29 cellular contexts compared by ENCODE assay signal in the genomic region with DNA sequence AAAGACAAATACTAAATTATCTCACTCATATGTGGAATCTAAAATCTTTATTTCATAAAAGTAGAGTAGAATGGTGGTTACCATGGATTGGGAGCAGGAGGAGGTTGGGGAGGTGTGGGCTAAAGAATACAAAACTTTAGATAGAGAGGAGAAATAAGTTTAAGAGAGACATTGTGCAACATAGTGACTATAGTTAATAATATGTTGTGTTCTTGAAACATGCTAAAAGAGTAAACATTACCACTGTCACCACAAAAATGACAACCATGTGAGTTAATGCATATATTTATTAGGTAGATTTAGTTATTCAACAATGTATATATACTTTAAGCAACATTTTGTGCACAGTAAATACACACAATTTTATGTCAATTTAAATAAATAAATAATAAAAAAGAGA.
"Had no signal": no experiment of that assay in that cellular context is flagged by ENCODE, and none has a peak within 500 bp of the region (broad histone marks: within the 10 kb centered on the region; RNA-seq: fewer than 3 reads in every experiment).

No MANE protein-coding gene starts in this region.

- H3K4me3 ChIP-seq: dorsolateral prefrontal cortex, gastrocnemius medialis, heart left ventricle, hepatocyte, left lung, prostate gland, right atrium auricular region, sigmoid colon, suprapubic skin, transverse colon, upper lobe of right lung, uterus had no signal

- H3K36me3 Mint-ChIP-seq: naive thymus-derived CD4-positive, alpha-beta T cell; stimulated activated naive B cell treated with anti-CD40 and anti-IgM and Interleukin-4, amounts not matched to agents 10 μg/mL and 1 μg/mL and 100 μg/mL, for 72 hours had no signal

- DNase-seq: cerebellar nuclear complex; dorsolateral prefrontal cortex; effector CD4-positive, alpha-beta T cell; gastrocnemius medialis; heart left ventricle; left cardiac atrium; left lung; mesendoderm; midbrain; naive thymus-derived CD4-positive, alpha-beta T cell; nephron progenitor cell; nucleus accumbens; sigmoid colon; small intestine; stimulated activated CD4-positive, alpha-beta T cell treated with anti-CD3 and anti-CD28 coated beads, Interleukin-15, amount 100 ng/mL, for 24 hours; stimulated activated CD4-positive, alpha-beta T cell treated with anti-CD3 and anti-CD28 coated beads, Interleukin-2, amount 100 ng/mL, for 48 hours; stimulated activated naive B cell treated with anti-CD40 and anti-IgM and Interleukin-4, amounts not matched to agents 10 μg/mL and 1 μg/mL and 100 μg/mL, for 72 hours; stimulated activated naive CD8-positive, alpha-beta T cell treated with anti-CD3 and anti-CD28 coated beads, Interleukin-15, amount 100 ng/mL, for 72 hours; transverse colon; upper lobe of right lung; uterus had no signal

- H3K4me3 Mint-ChIP-seq: naive thymus-derived CD4-positive, alpha-beta T cell; nephron progenitor cell; stimulated activated naive B cell treated with anti-CD40 and anti-IgM and Interleukin-4, amounts not matched to agents 10 μg/mL and 1 μg/mL and 100 μg/mL, for 72 hours; stimulated activated naive CD8-positive, alpha-beta T cell treated with anti-CD3 and anti-CD28 coated beads, Interleukin-15, amount 100 ng/mL, for 72 hours had no signal

- ATAC-seq: esophagus mucosa; gastrocnemius medialis; heart left ventricle; left cardiac atrium; left lung; naive thymus-derived CD4-positive, alpha-beta T cell; stimulated activated naive B cell treated with anti-CD40 and anti-IgM and Interleukin-4, amounts not matched to agents 10 μg/mL and 1 μg/mL and 100 μg/mL, for 72 hours; stimulated activated naive CD8-positive, alpha-beta T cell treated with anti-CD3 and anti-CD28 coated beads, Interleukin-15, amount 100 ng/mL, for 72 hours; upper lobe of right lung had no signal

- H3K79me2 ChIP-seq: hepatocyte had no signal

- H3K4me1 ChIP-seq: left lung, prostate gland, right atrium auricular region, suprapubic skin, transverse colon, upper lobe of right lung, uterus had no signal

- H3K9me3 ChIP-seq: gastrocnemius medialis, prostate gland, suprapubic skin, transverse colon, upper lobe of right lung had no signal

- H3K4me2 ChIP-seq: hepatocyte had no signal

- H2AFZ ChIP-seq: hepatocyte had no signal

- H3K27ac ChIP-seq: dorsolateral prefrontal cortex, epithelial cell of prostate, gastrocnemius medialis, heart left ventricle, hepatocyte, left lung, prostate gland, right atrium auricular region, sigmoid colon, suprapubic skin, transverse colon, upper lobe of right lung, uterus had no signal

- H3K36me3 ChIP-seq: gastrocnemius medialis, heart left ventricle, left lung, prostate gland, right atrium auricular region, sigmoid colon, suprapubic skin, transverse colon, upper lobe of right lung, uterus had no signal

- H3K27me3 ChIP-seq: dorsolateral prefrontal cortex, gastrocnemius medialis, heart left ventricle, hepatocyte, left lung, right atrium auricular region, sigmoid colon, suprapubic skin, transverse colon, upper lobe of right lung, uterus had no signal

- FAIRE-seq: colon, islet of Langerhans, small intestine had no signal

- H3K27ac Mint-ChIP-seq: naive thymus-derived CD4-positive, alpha-beta T cell; nephron progenitor cell; stimulated activated naive B cell treated with anti-CD40 and anti-IgM and Interleukin-4, amounts not matched to agents 10 μg/mL and 1 μg/mL and 100 μg/mL, for 72 hours; stimulated activated naive CD8-positive, alpha-beta T cell treated with anti-CD3 and anti-CD28 coated beads, Interleukin-15, amount 100 ng/mL, for 72 hours had no signal

- H3K9me3 Mint-ChIP-seq: nephron progenitor cell had no signal

- H3K27me3 Mint-ChIP-seq: naive thymus-derived CD4-positive, alpha-beta T cell; stimulated activated naive B cell treated with anti-CD40 and anti-IgM and Interleukin-4, amounts not matched to agents 10 μg/mL and 1 μg/mL and 100 μg/mL, for 72 hours; stimulated activated naive CD8-positive, alpha-beta T cell treated with anti-CD3 and anti-CD28 coated beads, Interleukin-15, amount 100 ng/mL, for 72 hours had no signal

- H3K4me1 Mint-ChIP-seq: naive thymus-derived CD4-positive, alpha-beta T cell; nephron progenitor cell; stimulated activated naive B cell treated with anti-CD40 and anti-IgM and Interleukin-4, amounts not matched to agents 10 μg/mL and 1 μg/mL and 100 μg/mL, for 72 hours; stimulated activated naive CD8-positive, alpha-beta T cell treated with anti-CD3 and anti-CD28 coated beads, Interleukin-15, amount 100 ng/mL, for 72 hours had no signal
